22 cellular contexts compared by ENCODE assay signal in the genomic region with DNA sequence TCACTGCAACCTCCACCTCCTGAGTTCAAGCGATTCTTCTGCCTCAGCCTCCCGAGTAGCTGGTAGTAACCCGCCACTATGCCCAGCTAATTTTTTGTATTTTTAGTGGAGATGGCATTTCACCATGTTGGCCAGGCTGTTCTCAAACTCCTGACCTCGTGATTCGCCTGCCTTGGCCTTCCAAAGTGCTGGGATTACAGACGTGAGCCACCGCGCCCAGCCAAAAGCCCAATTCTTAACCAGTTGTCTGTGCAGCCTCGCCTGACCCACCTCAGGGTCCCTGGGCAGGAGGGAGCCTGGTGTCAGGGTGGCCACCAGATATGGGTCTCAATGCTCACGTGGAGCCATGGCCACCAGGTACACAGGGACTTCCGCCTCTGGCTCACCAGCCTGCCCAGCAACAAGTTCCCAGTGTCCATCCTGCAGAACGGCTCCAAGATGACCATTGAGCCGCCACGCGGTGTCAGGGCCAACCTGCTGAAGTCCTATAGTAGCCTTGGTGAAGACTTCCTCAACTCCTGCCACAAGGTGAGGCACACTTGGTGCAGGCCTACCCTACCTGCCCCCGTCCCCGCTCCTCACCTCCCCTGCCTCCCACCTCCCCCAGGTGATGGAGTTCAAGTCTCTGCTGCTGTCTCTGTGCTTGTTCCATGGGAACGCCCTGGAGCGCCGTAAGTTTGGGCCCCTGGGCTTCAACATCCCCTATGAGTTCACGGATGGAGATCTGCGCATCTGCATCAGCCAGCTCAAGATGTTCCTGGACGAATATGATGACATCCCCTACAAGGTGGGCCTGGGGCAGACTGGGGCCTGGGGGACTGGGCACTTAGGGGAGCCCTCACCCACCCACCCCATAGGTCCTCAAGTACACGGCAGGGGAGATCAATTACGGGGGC. TPM values are rescaled to one million over a fixed set of nuclear protein-coding genes. Genes with fewer than 3 reads are reported as not detected.
DNase-seq lines count a peak whose midpoint lies in the region; ATAC-seq and TF ChIP-seq lines count a peak whose summit lies in the region.
"Had no signal": no experiment of that assay in that cellular context is flagged by ENCODE, and none has a peak within 500 bp of the region (broad histone marks: within the 10 kb centered on the region; RNA-seq: fewer than 3 reads in every experiment).

No MANE protein-coding gene starts in this region.

- no peaks in the 10 kb centered on the region for H3K36me3 Mint-ChIP-seq in natural killer cell treated with Interleukin-12 subunit alpha and Interleukin-12 subunit beta and Interleukin-15 and Interleukin-18, amount 100 ng/mL, for 72 hours
- H3K36me3 Mint-ChIP-seq in natural killer cell (no peaks in the 10 kb centered on the region), endodermal cell (ENCODE audit: low read depth) (peaks cover under 1% of the 10 kb centered on the region), progenitor cell of endocrine pancreas (ENCODE audit: insufficient read depth) (no peaks in the 10 kb centered on the region)
- H3K36me3 Mint-ChIP-seq in effector memory CD8-positive, alpha-beta T cell (ENCODE audit: insufficient read depth), result peaks cover 42% of the 10 kb centered on the region

- H3K27me3 ChIP-seq in endodermal cell (ENCODE audit: control insufficient read depth, insufficient read depth, low read length, poor library complexity, severe bottlenecking), result no peaks in the 10 kb centered on the region
- H3K27me3 ChIP-seq: BLaER1, Peyer's patch had no signal

- DNase-seq in natural killer cell treated with Interleukin-12 subunit alpha and Interleukin-12 subunit beta and Interleukin-15 and Interleukin-18, amount 100 ng/mL, for 72 hours (ENCODE audit: low spot score), result peak; percentile 32
- DNase-seq in natural killer cell (no peak), left ventricle myocardium superior (peak; percentile 20), posterior vena cava (ENCODE audit: low spot score) (peak; percentile 68), endodermal cell (no peak), progenitor cell of endocrine pancreas (ENCODE audit: low spot score, unreplicated experiment) (no peak)
- no peak for DNase-seq in effector memory CD8-positive, alpha-beta T cell
- DNase-seq: Calu3; CD8-positive, alpha-beta T cell; HCEC 1CT; NCI-H1092 treated with DMSO at 0.1 percent for 48 hours; NCI-H1694; NCI-H2081 treated with DMSO at 0.1 percent for 48 hours; NCI-H446 treated with DMSO at 0.1 percent for 48 hours; SHP77 treated with DMSO at 0.1 percent for 48 hours had no signal

- H3K9ac ChIP-seq in endodermal cell (ENCODE audit: extremely low read depth, low read length, poor library complexity, severe bottlenecking), result no peak overlapping the region
- H3K9ac ChIP-seq: BLaER1 had no signal

- H3K27me3 Mint-ChIP-seq in natural killer cell treated with Interleukin-12 subunit alpha and Interleukin-12 subunit beta and Interleukin-15 and Interleukin-18, amount 100 ng/mL, for 72 hours, result no peaks in the 10 kb centered on the region
- no peaks in the 10 kb centered on the region for H3K27me3 Mint-ChIP-seq in natural killer cell (ENCODE audit: low read depth in 2 of 2)
- no peaks in the 10 kb centered on the region for H3K27me3 Mint-ChIP-seq in effector memory CD8-positive, alpha-beta T cell
- H3K27me3 Mint-ChIP-seq in endodermal cell (ENCODE audit: insufficient read depth), result peaks cover 8% of the 10 kb centered on the region
- H3K27me3 Mint-ChIP-seq in progenitor cell of endocrine pancreas, result no peaks in the 10 kb centered on the region

- intact Hi-C loops in natural killer cell (cut with micrococcal nuclease), result no loop called here
- intact Hi-C loops in left ventricle myocardium superior (cut with micrococcal nuclease), result no loop called here
- intact Hi-C loops in posterior vena cava (cut with DNase I), result no loop called here

- no peak overlapping the region for H3K27ac Mint-ChIP-seq in natural killer cell treated with Interleukin-12 subunit alpha and Interleukin-12 subunit beta and Interleukin-15 and Interleukin-18, amount 100 ng/mL, for 72 hours
- H3K27ac Mint-ChIP-seq in natural killer cell, result no peak overlapping the region
- H3K27ac Mint-ChIP-seq in effector memory CD8-positive, alpha-beta T cell, result no peak overlapping the region
- H3K27ac Mint-ChIP-seq in endodermal cell, result no peak overlapping the region
- H3K27ac Mint-ChIP-seq in progenitor cell of endocrine pancreas, result no peak overlapping the region
- H3K27ac Mint-ChIP-seq: CD8-positive, alpha-beta T cell; GM23338 had no signal

- no peaks in the 10 kb centered on the region for H3K9me3 ChIP-seq in endodermal cell (ENCODE audit: control insufficient read depth, low read length)
- H3K9me3 ChIP-seq: BLaER1, Peyer's patch had no signal

- H3K4me3 Mint-ChIP-seq in natural killer cell treated with Interleukin-12 subunit alpha and Interleukin-12 subunit beta and Interleukin-15 and Interleukin-18, amount 100 ng/mL, for 72 hours, result no peak overlapping the region
- H3K4me3 Mint-ChIP-seq in natural killer cell (no peak overlapping the region), endodermal cell (no peak overlapping the region), progenitor cell of endocrine pancreas (ENCODE audit: low read depth) (no peak overlapping the region)
- H3K4me3 Mint-ChIP-seq in effector memory CD8-positive, alpha-beta T cell, result no peak overlapping the region
- H3K4me3 Mint-ChIP-seq: CD8-positive, alpha-beta T cell; GM23338 had no signal

- H3K36me3 ChIP-seq in endodermal cell (ENCODE audit: control insufficient read depth, insufficient read depth, low read length), result peaks cover 10% of the 10 kb centered on the region

- no peak overlapping the region for H3K27ac ChIP-seq in endodermal cell (ENCODE audit: low read depth, low read length)
- H3K27ac ChIP-seq: BLaER1, HL-60, Peyer's patch had no signal

- H3K4me3 ChIP-seq in endodermal cell (ENCODE audit: low read length), result no peak overlapping the region
- H3K4me3 ChIP-seq: BLaER1, GM12878, GM23338, Peyer's patch had no signal

- H3K4me1 ChIP-seq in endodermal cell (ENCODE audit: control insufficient read depth, insufficient read depth, low read length), result no peaks in the 10 kb centered on the region
- H3K4me1 ChIP-seq: BLaER1, Peyer's patch had no signal

- peaks cover 0 to 5% of the 10 kb centered on the region in 2 donors for H3K4me1 Mint-ChIP-seq in natural killer cell treated with Interleukin-12 subunit alpha and Interleukin-12 subunit beta and Interleukin-15 and Interleukin-18, amount 100 ng/mL, for 72 hours (ENCODE audit: low read depth in 2 of 2)
- peaks cover 0 to 8% of the 10 kb centered on the region in 2 donors for H3K4me1 Mint-ChIP-seq in natural killer cell
- peaks cover 0 to 4% of the 10 kb centered on the region in 2 donors for H3K4me1 Mint-ChIP-seq in effector memory CD8-positive, alpha-beta T cell (ENCODE audit: low read depth in 2 of 2)
- H3K4me1 Mint-ChIP-seq in endodermal cell, result peaks cover 8% of the 10 kb centered on the region
- no peaks in the 10 kb centered on the region for H3K4me1 Mint-ChIP-seq in progenitor cell of endocrine pancreas (ENCODE audit: low read depth)
- H3K4me1 Mint-ChIP-seq: GM23338 had no signal

- ATAC-seq in natural killer cell treated with Interleukin-12 subunit alpha and Interleukin-12 subunit beta and Interleukin-15 and Interleukin-18, amount 100 ng/mL, for 72 hours, result no peak
- ATAC-seq in natural killer cell, result no peak
- no peak for ATAC-seq in left ventricle myocardium superior
- ATAC-seq in effector memory CD8-positive, alpha-beta T cell (replicated peaks), result no peak
- ATAC-seq: CD8-positive, alpha-beta T cell; GM12878; GM23338 had no signal

- 90 to 93% methylated on average over 20 to 25 of the region's 25 CpGs for WGBS in endodermal cell (ENCODE audit: insufficient coverage in 1 of 2, insufficient read length in 1 of 2), 2 experiments

- TF ChIP-seq CTCF in natural killer cell (IDR thresholded peaks at IDR 0.05) (no peak), endodermal cell (conservative IDR thresholded peaks at IDR 0.05) (no peak), progenitor cell of endocrine pancreas (IDR thresholded peaks at IDR 0.05; ENCODE audit: unreplicated experiment) (no peak)

- no peaks in the 10 kb centered on the region for H3K9me3 Mint-ChIP-seq in natural killer cell treated with Interleukin-12 subunit alpha and Interleukin-12 subunit beta and Interleukin-15 and Interleukin-18, amount 100 ng/mL, for 72 hours
- H3K9me3 Mint-ChIP-seq in natural killer cell, result no peaks in the 10 kb centered on the region
- no peaks in the 10 kb centered on the region for H3K9me3 Mint-ChIP-seq in effector memory CD8-positive, alpha-beta T cell
- H3K9me3 Mint-ChIP-seq in endodermal cell, result no peaks in the 10 kb centered on the region
- H3K9me3 Mint-ChIP-seq in progenitor cell of endocrine pancreas (ENCODE audit: low read depth), result no peaks in the 10 kb centered on the region
- H3K9me3 Mint-ChIP-seq: CD8-positive, alpha-beta T cell; GM23338 had no signal

RNA-seq across cellular contexts. Expression of gene BAP1, which starts 13.5 kb away (rescaled TPM):
- 100 to 1,000 TPM in 1 of 2 donors, 10 to 100 TPM in 1; 96.1 to 131 TPM for total RNA-seq in natural killer cell treated with Interleukin-12 subunit alpha and Interleukin-12 subunit beta and Interleukin-15 and Interleukin-18, amount 100 ng/mL, for 72 hours
- total RNA-seq in natural killer cell (100 to 1,000 TPM; 141 to 154 (median 145) TPM), left ventricle myocardium superior (57.9 TPM), posterior vena cava (10 to 100 TPM; 53.0 to 55.1 TPM), endodermal cell (100 to 1,000 TPM in 1 of 2 donors, 10 to 100 TPM in 1; 94.5 to 100 TPM), progenitor cell of endocrine pancreas (89.8 and 107 TPM in 2 replicates)
- 80.1 TPM for polyA plus RNA-seq in endodermal cell (2013, experiment 1 of 2)
- polyA plus RNA-seq in endodermal cell (2013, experiment 2 of 2), result 71.0 TPM

RNA-seq across cellular contexts. Expression of gene PHF7, which starts 14.2 kb away (rescaled TPM):
- total RNA-seq in natural killer cell treated with Interleukin-12 subunit alpha and Interleukin-12 subunit beta and Interleukin-15 and Interleukin-18, amount 100 ng/mL, for 72 hours, result 10 to 100 TPM in 1 of 2 donors, 1 to 10 TPM in 1; 3.8 to 11.8 TPM
- 10 to 100 TPM; 10.9 to 13.5 (median 13.5) TPM for total RNA-seq in natural killer cell
- 13.1 TPM for total RNA-seq in left ventricle myocardium superior
- total RNA-seq in posterior vena cava, result 1 to 10 TPM; 6.4 to 9.2 TPM
- 10 to 100 TPM; 10.9 to 12.7 TPM for total RNA-seq in endodermal cell
- 15.3 TPM for polyA plus RNA-seq in endodermal cell (2013, experiment 1 of 2)
- polyA plus RNA-seq in endodermal cell (2013, experiment 2 of 2), result 17.0 TPM
- total RNA-seq in progenitor cell of endocrine pancreas, result 4.6 and 5.5 TPM in 2 replicates

RNA-seq across cellular contexts. Expression of gene SEMA3G, which starts 48.6 kb away (rescaled TPM):
- under 1 TPM in 1 of 2 donors, not detected in 1; 0.08 TPM for total RNA-seq in natural killer cell treated with Interleukin-12 subunit alpha and Interleukin-12 subunit beta and Interleukin-15 and Interleukin-18, amount 100 ng/mL, for 72 hours
- total RNA-seq in natural killer cell, result under 1 TPM in 2 of 3 donors, not detected in 1; 0.07 to 0.55 TPM
- total RNA-seq in left ventricle myocardium superior, result 9.1 TPM
- total RNA-seq in posterior vena cava, result 10 to 100 TPM; 12.4 to 17.7 TPM
- total RNA-seq in endodermal cell, result 1 to 10 TPM; 2.5 to 8.6 TPM
- 1.9 TPM for polyA plus RNA-seq in endodermal cell (2013, experiment 1 of 2)
- 1.5 TPM for polyA plus RNA-seq in endodermal cell (2013, experiment 2 of 2)
- total RNA-seq in progenitor cell of endocrine pancreas, result 0.79 and 1.1 TPM in 2 replicates
- total RNA-seq: A673, GM12878, LHCN-M2 had no signal

RNA-seq across cellular contexts. Expression of gene TNNC1, which starts 57.6 kb away (rescaled TPM):
- not detected for total RNA-seq in natural killer cell treated with Interleukin-12 subunit alpha and Interleukin-12 subunit beta and Interleukin-15 and Interleukin-18, amount 100 ng/mL, for 72 hours
- total RNA-seq in natural killer cell (1 to 10 TPM in 2 of 3 donors, not detected in 1; 1.1 to 1.2 TPM), left ventricle myocardium superior (8,945 TPM), posterior vena cava (1 to 10 TPM; 3.5 to 5.5 TPM), endodermal cell (10 to 100 TPM; 44.8 to 64.6 TPM), progenitor cell of endocrine pancreas (3.3 and 3.6 TPM in 2 replicates)
- 30.4 TPM for polyA plus RNA-seq in endodermal cell (2013, experiment 1 of 2)
- polyA plus RNA-seq in endodermal cell (2013, experiment 2 of 2), result 36.1 TPM
- total RNA-seq: A673, Peyer's patch had no signal

RNA-seq across cellular contexts. Expression of gene NISCH, which starts 59.1 kb away (rescaled TPM):
- 100 to 1,000 TPM in 1 of 2 donors, 10 to 100 TPM in 1; 72.5 to 116 TPM for total RNA-seq in natural killer cell treated with Interleukin-12 subunit alpha and Interleukin-12 subunit beta and Interleukin-15 and Interleukin-18, amount 100 ng/mL, for 72 hours
- total RNA-seq in natural killer cell (100 to 1,000 TPM; 162 to 191 (median 175) TPM), left ventricle myocardium superior (48.3 TPM), posterior vena cava (10 to 100 TPM; 53.0 to 65.2 TPM), endodermal cell (100 to 1,000 TPM; 151 to 156 TPM), progenitor cell of endocrine pancreas (199 and 214 TPM in 2 replicates)
- 124 TPM for polyA plus RNA-seq in endodermal cell (2013, experiment 1 of 2)
- 99.4 TPM for polyA plus RNA-seq in endodermal cell (2013, experiment 2 of 2)

Comparison
In these comparisons a context has a peak if more than half of its experiments do, and no peak if none do; other contexts are left out.
1. DNase-seq: peak in natural killer cell treated with Interleukin-12 subunit alpha and Interleukin-12 subunit beta and Interleukin-15 and Interleukin-18, amount 100 ng/mL, for 72 hours (single experiment), left ventricle myocardium superior (single experiment) and posterior vena cava (single experiment); none in natural killer cell (single experiment), effector memory CD8-positive, alpha-beta T cell (0 of 3), endodermal cell (single experiment) and progenitor cell of endocrine pancreas (single experiment).